Comparison of ENCODE assay signal across 20 cellular contexts in the genomic region with DNA sequence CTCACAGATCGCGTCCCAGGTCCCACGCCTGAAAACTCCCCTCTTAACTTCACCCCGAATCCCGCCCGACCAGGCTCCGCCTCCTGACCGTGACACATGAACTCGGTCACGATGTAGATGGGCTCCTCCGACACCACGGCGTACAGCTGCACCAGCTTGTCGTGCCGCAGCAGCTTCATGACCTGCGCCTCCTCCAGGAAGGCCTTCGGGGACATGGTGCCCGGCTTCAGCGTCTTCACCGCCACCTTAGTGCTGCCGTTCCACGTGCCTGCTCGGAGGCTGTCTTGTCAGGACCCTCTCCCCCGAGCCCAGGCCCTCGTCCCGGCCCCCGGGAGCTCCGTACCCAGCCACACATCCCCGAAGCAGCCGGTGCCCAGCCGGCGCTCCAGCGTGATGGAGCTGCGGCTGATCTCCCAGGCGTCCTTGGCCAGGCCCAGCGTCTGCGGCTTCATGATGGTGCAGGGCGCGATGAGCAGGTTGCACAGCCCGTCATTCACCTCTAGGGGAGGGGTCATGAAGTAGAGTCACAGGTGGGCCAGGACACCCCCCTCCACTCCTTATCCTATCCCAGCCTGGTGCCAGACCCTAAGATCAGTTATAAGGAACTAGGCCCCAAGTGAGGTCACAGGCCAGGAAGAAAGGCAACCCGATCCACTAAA. TPM values are rescaled to one million over a fixed set of nuclear protein-coding genes. Genes with fewer than 3 reads are reported as not detected.
DNase-seq lines count a peak whose midpoint lies in the region; ATAC-seq, FAIRE-seq and TF ChIP-seq lines count a peak whose summit lies in the region.
"Had no signal": no experiment of that assay in that cellular context is flagged by ENCODE, and none has a peak within 500 bp of the region (broad histone marks: within the 10 kb centered on the region; RNA-seq: fewer than 3 reads in every experiment).

No MANE protein-coding gene starts in this region.

- H3K27me3 ChIP-seq in astrocyte (ENCODE audit: insufficient read depth, low read length), result peaks cover 12% of the 10 kb centered on the region
- no peaks in the 10 kb centered on the region for H3K27me3 ChIP-seq in SK-N-SH (ENCODE audit: insufficient read depth)
- H3K27me3 ChIP-seq: MG63, upper lobe of left lung had no signal

- CTCF ChIA-PET in SK-N-SH (lab: Yijun Ruan, JAX), result interaction anchor here (2.1 to 27.7 kb wide), 4 partner anchors 9 to 220 kb away, joined by 6 to 603 read pairs (median 296); partner anchors contain the start of genes AHDC1 and IFI6

- H2AFZ ChIP-seq in astrocyte (ENCODE audit: low read depth, low read length) (peak overlapping the region; percentile 51), SK-N-SH (ENCODE audit: low read depth) (no peak overlapping the region)

- H4K20me1 ChIP-seq in astrocyte (ENCODE audit: insufficient read depth, low read length) (no peaks in the 10 kb centered on the region), SK-N-SH (ENCODE audit: insufficient read depth) (no peaks in the 10 kb centered on the region)

- TF ChIP-seq EP300 in SK-N-SH (IDR thresholded peaks at IDR 0.05; ENCODE audit: borderline replicate concordance in 1 of 2, low read depth in 1 of 2, low read length in 1 of 2), result no peak

- H3K36me3 ChIP-seq in astrocyte (ENCODE audit: insufficient read depth, low read length), result no peaks in the 10 kb centered on the region
- no peaks in the 10 kb centered on the region for H3K36me3 ChIP-seq in SK-N-SH (replicated peaks in 1 of 2; ENCODE audit: control insufficient read depth in 1 of 2, insufficient read depth in 2 of 2, low read length in 1 of 2)
- H3K36me3 ChIP-seq: MG63 had no signal

- DNase-seq in T-helper 1 cell (no peak), astrocyte (ENCODE audit: low read depth) (no peak), immature natural killer cell (no peak), sciatic nerve (ENCODE audit: low spot score) (no peak), SK-N-SH (no peak), foreskin fibroblast (no peak)
- no peak for DNase-seq in activated T-cell treated with anti-CD3 and anti-CD28 coated beads, Interleukin-2, amount 50 U/mL, for 4 hours
- DNase-seq: activated CD4-positive, alpha-beta T cell treated with anti-CD3 and anti-CD28 coated beads for 48 hours; activated naive CD4-positive, alpha-beta T cell treated with anti-CD3 and anti-CD28 coated beads for 36 hours; dermis blood vessel endothelial cell; head of caudate nucleus; MG63; NCI-H1694 treated with DMSO at 0.1 percent for 48 hours; NCI-H446 treated with DMSO at 0.1 percent for 48 hours; SHP77 treated with DMSO at 0.1 percent for 48 hours; stimulated activated naive CD4-positive, alpha-beta T cell treated with Interleukin-2 at 50 U/mL for 16 hours had no signal

- no peaks in the 10 kb centered on the region for H3K9me3 Mint-ChIP-seq in T-helper 1 cell treated with Interleukin-12 subunit alpha and Interleukin-12 subunit beta and Interleukin-4 antibody, amounts not matched to agents 30 μg/mL and 1 μg/mL, for 36 hours
- peaks cover 4% of the 10 kb centered on the region for H3K9me3 Mint-ChIP-seq in astrocyte (ENCODE audit: unreplicated experiment)
- no peaks in the 10 kb centered on the region for H3K9me3 Mint-ChIP-seq in immature natural killer cell
- no peaks in the 10 kb centered on the region for H3K9me3 Mint-ChIP-seq in activated T-cell treated with anti-CD3 and anti-CD28 coated beads, Interleukin-2, amount 50 U/mL, for 4 hours
- H3K9me3 Mint-ChIP-seq: activated naive CD4-positive, alpha-beta T cell treated with anti-CD3 and anti-CD28 coated beads for 36 hours had no signal

- no peak overlapping the region for H3K4me3 Mint-ChIP-seq in T-helper 1 cell treated with Interleukin-12 subunit alpha and Interleukin-12 subunit beta and Interleukin-4 antibody, amounts not matched to agents 30 μg/mL and 1 μg/mL, for 36 hours
- H3K4me3 Mint-ChIP-seq in astrocyte (ENCODE audit: unreplicated experiment) (no peak overlapping the region), immature natural killer cell (peak overlapping the region in 3 of 5 donors; percentile 26 to 69 (median 46))
- no peak overlapping the region for H3K4me3 Mint-ChIP-seq in activated T-cell treated with anti-CD3 and anti-CD28 coated beads, Interleukin-2, amount 50 U/mL, for 4 hours
- H3K4me3 Mint-ChIP-seq: activated naive CD4-positive, alpha-beta T cell treated with anti-CD3 and anti-CD28 coated beads for 36 hours had no signal

- WGBS in SK-N-SH (ENCODE audit: low lambda C conversion rate), result 77% methylated on average over 20 of the region's 41 CpGs

- no peak for FAIRE-seq in astrocyte (lab: Jason Lieb, UNC)

- ATAC-seq in sciatic nerve, result peak; percentile 18
- ATAC-seq in activated T-cell treated with anti-CD3 and anti-CD28 coated beads, Interleukin-2, amount 50 U/mL, for 4 hours, result no peak

- no peaks in the 10 kb centered on the region for H3K27me3 Mint-ChIP-seq in T-helper 1 cell treated with Interleukin-12 subunit alpha and Interleukin-12 subunit beta and Interleukin-4 antibody, amounts not matched to agents 30 μg/mL and 1 μg/mL, for 36 hours (ENCODE audit: low read depth)
- peaks cover 66% of the 10 kb centered on the region for H3K27me3 Mint-ChIP-seq in astrocyte (ENCODE audit: low read depth, unreplicated experiment)
- H3K27me3 Mint-ChIP-seq in immature natural killer cell (ENCODE audit: low read depth in 3 of 3), result peaks cover 8 to 15% (median 12%) of the 10 kb centered on the region in 3 donors
- H3K27me3 Mint-ChIP-seq in activated T-cell treated with anti-CD3 and anti-CD28 coated beads, Interleukin-2, amount 50 U/mL, for 4 hours (ENCODE audit: low read depth), result no peaks in the 10 kb centered on the region

- H3K4me2 ChIP-seq in astrocyte (ENCODE audit: low read length), result peak overlapping the region; percentile 53
- H3K4me2 ChIP-seq in SK-N-SH, result no peak overlapping the region

- peaks cover 39% of the 10 kb centered on the region for H3K4me1 Mint-ChIP-seq in T-helper 1 cell treated with Interleukin-12 subunit alpha and Interleukin-12 subunit beta and Interleukin-4 antibody, amounts not matched to agents 30 μg/mL and 1 μg/mL, for 36 hours (ENCODE audit: low read depth)
- H3K4me1 Mint-ChIP-seq in astrocyte (ENCODE audit: low read depth, unreplicated experiment) (peaks cover 1% of the 10 kb centered on the region), immature natural killer cell (peaks cover 13 to 66% of the 10 kb centered on the region in 2 donors)
- H3K4me1 Mint-ChIP-seq in activated T-cell treated with anti-CD3 and anti-CD28 coated beads, Interleukin-2, amount 50 U/mL, for 4 hours (ENCODE audit: low read depth), result peaks cover 69% of the 10 kb centered on the region

- H3K27ac ChIP-seq in astrocyte (ENCODE audit: low read depth, low read length) (no peak overlapping the region), SK-N-SH (ENCODE audit: low read depth in 2 of 2, low read length in 1 of 2) (no peak overlapping the region)
- H3K27ac ChIP-seq: 22Rv1, C4-2B had no signal

- no peaks in the 10 kb centered on the region for H3F3A ChIP-seq in SK-N-SH (replicated peaks; ENCODE audit: insufficient read depth)

- no peaks in the 10 kb centered on the region for H3K9me2 ChIP-seq in SK-N-SH

- intact Hi-C loops in sciatic nerve (cut with DNase I), result no loop called here

- H3K9ac ChIP-seq in astrocyte (ENCODE audit: low read length) (no peak overlapping the region), SK-N-SH (no peak overlapping the region)

- H3K4me3 ChIP-seq in astrocyte (ENCODE audit: insufficient read depth, low read depth, low read length) (no peak overlapping the region), SK-N-SH (ENCODE audit: low read depth in 2 of 2, low read length in 1 of 2) (no peak overlapping the region), foreskin fibroblast (ENCODE audit: low read depth in 1 of 2, low read length in 2 of 2) (no peak overlapping the region)
- H3K4me3 ChIP-seq: MG63, upper lobe of left lung had no signal

- peak overlapping the region; percentile 41 for H3K27ac Mint-ChIP-seq in T-helper 1 cell treated with Interleukin-12 subunit alpha and Interleukin-12 subunit beta and Interleukin-4 antibody, amounts not matched to agents 30 μg/mL and 1 μg/mL, for 36 hours
- H3K27ac Mint-ChIP-seq in astrocyte (ENCODE audit: unreplicated experiment) (no peak overlapping the region), immature natural killer cell (peak overlapping the region; percentile 86 to 100 (median 96))

- H3K36me3 Mint-ChIP-seq in T-helper 1 cell treated with Interleukin-12 subunit alpha and Interleukin-12 subunit beta and Interleukin-4 antibody, amounts not matched to agents 30 μg/mL and 1 μg/mL, for 36 hours (ENCODE audit: low read depth), result peaks cover 2% of the 10 kb centered on the region
- peaks cover 2% of the 10 kb centered on the region for H3K36me3 Mint-ChIP-seq in astrocyte (ENCODE audit: low read depth, unreplicated experiment)
- H3K36me3 Mint-ChIP-seq in immature natural killer cell, result peaks cover 31 to 66% (median 45%) of the 10 kb centered on the region in 3 donors
- peaks cover 2% of the 10 kb centered on the region for H3K36me3 Mint-ChIP-seq in activated T-cell treated with anti-CD3 and anti-CD28 coated beads, Interleukin-2, amount 50 U/mL, for 4 hours (ENCODE audit: insufficient read depth)

- POLR2A ChIA-PET in SK-N-SH (lab: Yijun Ruan, JAX), result no interaction called here

- H3K79me2 ChIP-seq in astrocyte (ENCODE audit: insufficient read depth, low read length) (no peaks in the 10 kb centered on the region), SK-N-SH (ENCODE audit: insufficient read depth) (no peaks in the 10 kb centered on the region)

- TF ChIP-seq RAD21 in SK-N-SH (IDR thresholded peaks at IDR 0.05; ENCODE audit: low read length), result no peak

- H3K4me1 ChIP-seq in astrocyte (ENCODE audit: insufficient read depth, low read length) (no peaks in the 10 kb centered on the region), SK-N-SH (ENCODE audit: control insufficient read depth in 1 of 2, insufficient read depth in 2 of 2, low read depth in 1 of 2, low read length in 1 of 2) (peaks cover 0 to 6% of the 10 kb centered on the region in 2 experiments; a peak in 1 of 4 replicates)

- TF ChIP-seq CTCF in astrocyte (IDR thresholded peaks at IDR 0.05; ENCODE audit: insufficient read depth, low read depth, low read length), result no peak
- TF ChIP-seq CTCF in SK-N-SH (IDR thresholded peaks at IDR 0.05), result no peak
- TF ChIP-seq CTCF in foreskin fibroblast (IDR thresholded peaks at IDR 0.05; ENCODE audit: low read depth, low read length), result no peak

- H3K9me3 ChIP-seq in astrocyte (ENCODE audit: insufficient read depth, low read depth, low read length) (no peaks in the 10 kb centered on the region), SK-N-SH (no peaks in the 10 kb centered on the region)
- H3K9me3 ChIP-seq: MG63, upper lobe of left lung had no signal

RNA-seq across cellular contexts. Expression of gene AHDC1, which starts 11.5 kb away (rescaled TPM):
- total RNA-seq in astrocyte (74.0 and 75.7 TPM in 2 replicates), sciatic nerve (61.9 TPM)
- polyA plus RNA-seq in immature natural killer cell (1 to 10 TPM in 2 of 3 donors, not detected in 1; 1.2 to 6.3 TPM), SK-N-SH (2012; rRNA removed) (3.1 and 8.5 TPM in 2 replicates)
- polyA plus RNA-seq in SK-N-SH (2012; cell fraction: cytosol; rRNA removed), result 3.2 and 4.4 TPM in 2 replicates
- 19.2 and 28.1 TPM in 2 replicates for polyA plus RNA-seq in SK-N-SH (2012; cell fraction: nucleus; rRNA removed)
- total RNA-seq in activated T-cell treated with anti-CD3 and anti-CD28 coated beads, Interleukin-2, amount 50 U/mL, for 4 hours, result 1 to 10 TPM; 7.6 to 9.4 (median 8.6) TPM

RNA-seq across cellular contexts. Expression of gene FGR, which starts 19.5 kb away (rescaled TPM):
- total RNA-seq in astrocyte, result 0.17 TPM in 1 of 2 replicates, not detected in the other
- 100 to 1,000 TPM; 350 to 654 (median 572) TPM for polyA plus RNA-seq in immature natural killer cell
- total RNA-seq in sciatic nerve, result 15.3 TPM
- not detected in 2 replicates for polyA plus RNA-seq in SK-N-SH (2012; rRNA removed)
- polyA plus RNA-seq in SK-N-SH (2012; cell fraction: cytosol; rRNA removed), result not detected in 2 replicates
- 0.01 TPM in 1 of 2 replicates, not detected in the other for polyA plus RNA-seq in SK-N-SH (2012; cell fraction: nucleus; rRNA removed)
- total RNA-seq in activated T-cell treated with anti-CD3 and anti-CD28 coated beads, Interleukin-2, amount 50 U/mL, for 4 hours, result under 1 TPM; 0.08 to 0.65 (median 0.61) TPM

RNA-seq across cellular contexts. Expression of gene IFI6, which starts 56.5 kb away (rescaled TPM):
- total RNA-seq in astrocyte, result 3,307 and 4,155 TPM in 2 replicates
- polyA plus RNA-seq in immature natural killer cell, result 100 to 1,000 TPM in 2 of 3 donors, 10 to 100 TPM in 1; 41.3 to 186 (median 177) TPM
- 45.9 TPM for total RNA-seq in sciatic nerve
- 29.0 and 35.6 TPM in 2 replicates for polyA plus RNA-seq in SK-N-SH (2012; rRNA removed)
- 19.6 and 33.1 TPM in 2 replicates for polyA plus RNA-seq in SK-N-SH (2012; cell fraction: cytosol; rRNA removed)
- polyA plus RNA-seq in SK-N-SH (2012; cell fraction: nucleus; rRNA removed), result 13.8 and 14.8 TPM in 2 replicates
- 10 to 100 TPM in 2 of 3 donors, 1 to 10 TPM in 1; 9.1 to 18.9 (median 15.4) TPM for total RNA-seq in activated T-cell treated with anti-CD3 and anti-CD28 coated beads, Interleukin-2, amount 50 U/mL, for 4 hours

Comparison
In these comparisons a context has a peak if more than half of its experiments do, and no peak if none do; other contexts are left out.
1. H3K4me3 Mint-ChIP-seq: peak in immature natural killer cell (3 of 5); none in T-helper 1 cell treated with Interleukin-12 subunit alpha and Interleukin-12 subunit beta and Interleukin-4 antibody, amounts not matched to agents 30 μg/mL and 1 μg/mL, for 36 hours (single experiment), astrocyte (single experiment) and activated T-cell treated with anti-CD3 and anti-CD28 coated beads, Interleukin-2, amount 50 U/mL, for 4 hours (single experiment).
2. RNA of gene IFI6, which starts 56.5 kb away (total RNA-seq): 3,307 to 4,155 TPM in astrocyte; 45.9 TPM in sciatic nerve (single experiment) and 9.1 to 18.9 TPM in activated T-cell treated with anti-CD3 and anti-CD28 coated beads, Interleukin-2, amount 50 U/mL, for 4 hours; every median in the first group is over 10 times any median in the second.